ENCODE assay signal across 14 cellular contexts in the genomic region with DNA sequence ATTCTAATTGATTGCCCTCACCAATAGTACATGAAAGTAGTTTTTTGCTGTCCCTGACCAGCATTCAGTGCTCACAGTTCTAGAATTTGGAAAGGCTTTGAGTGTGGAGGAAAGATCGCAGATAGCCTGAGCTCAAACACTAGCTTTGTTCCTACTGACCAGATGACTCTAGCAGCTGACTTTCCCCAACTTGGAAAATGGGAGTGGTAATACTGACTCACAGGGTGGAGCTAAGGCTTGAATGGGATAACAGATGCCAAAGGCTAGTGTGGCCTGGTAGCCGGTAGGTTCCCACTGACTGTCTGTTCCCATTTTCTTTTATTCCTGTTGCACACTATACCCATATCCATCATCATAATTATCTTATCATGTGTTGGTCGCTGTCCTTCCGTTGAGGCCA. TPM values are rescaled to one million over a fixed set of nuclear protein-coding genes. Genes with fewer than 3 reads are reported as not detected.
A peak's percentile ranks its signal among the peaks of the same experiment; 100 is the strongest.
DNase-seq lines count a peak whose midpoint lies in the region; ATAC-seq, FAIRE-seq and TF ChIP-seq lines count a peak whose summit lies in the region.
"Had no signal": no experiment of that assay in that cellular context is flagged by ENCODE, and none has a peak within 500 bp of the region (broad histone marks: within the 10 kb centered on the region; RNA-seq: fewer than 3 reads in every experiment).

No MANE protein-coding gene starts in this region.

- peaks cover 24 to 52% of the 10 kb centered on the region in 2 experiments for H3K79me1 ChIP-seq in IMR-90 (ENCODE audit: low read depth in 1 of 2, low read length in 2 of 2)

- no peaks in the 10 kb centered on the region for H3K9me3 Mint-ChIP-seq in effector memory CD8-positive, alpha-beta T cell
- H3K9me3 Mint-ChIP-seq: activated naive CD4-positive, alpha-beta T cell treated with anti-CD3 and anti-CD28 coated beads, Interleukin-2, amount 50 U/mL, for 72 hours; natural killer cell treated with Interleukin-12 subunit alpha and Interleukin-12 subunit beta and Interleukin-15 and Interleukin-18, amount 100 ng/mL, for 72 hours had no signal

- TF ChIP-seq RAD21 in IMR-90 (IDR thresholded peaks at IDR 0.05; ENCODE audit: low read length): no peak

- TF ChIP-seq POLR2A in IMR-90 (IDR thresholded peaks at IDR 0.05; ENCODE audit: low read depth, low read length): no peak; the same call in 1 of the 2 replicates

- H2BK120ac ChIP-seq in IMR-90 (ENCODE audit: low read depth, low read length): no peak overlapping the region

- no peak overlapping the region for H3K23ac ChIP-seq in IMR-90 (ENCODE audit: low read depth, low read length)

- no peak overlapping the region for H3K4ac ChIP-seq in IMR-90 (ENCODE audit: low read depth, low read length)

- H3K18ac ChIP-seq in IMR-90 (ENCODE audit: low read depth, low read length): no peak overlapping the region

- DNase-seq in IMR-90 (peak; percentile 76), mammary epithelial cell (peak; percentile 83), iPS-NIHi11 (ENCODE audit: low spot score) (peak; percentile 46), smooth muscle cell (lab: John Stamatoyannopoulos, UW; ENCODE audit: unreplicated experiment) (no peak), pancreas (no peak)
- no peak for DNase-seq in effector memory CD8-positive, alpha-beta T cell
- no peak for DNase-seq in activated naive CD4-positive, alpha-beta T cell treated with Interleukin-2 at 50 U/mL for 16 hours
- DNase-seq: DND-41; NCI-H1105; stimulated activated CD4-positive, alpha-beta T cell treated with anti-CD3 and anti-CD28 coated beads, Interleukin-4, amount 100 ng/mL, for 24 hours; tibial artery had no signal

- H3K79me2 ChIP-seq in mammary epithelial cell (ENCODE audit: insufficient read depth, low read length) (peaks cover 44% of the 10 kb centered on the region), smooth muscle cell (ENCODE audit: low read depth) (peaks cover 33% of the 10 kb centered on the region)

- no peak overlapping the region for H2BK15ac ChIP-seq in IMR-90 (ENCODE audit: low read depth, low read length)

- no peak for TF ChIP-seq CTCF in IMR-90 (conservative IDR thresholded peaks at IDR 0.05; ENCODE audit: low read depth, low read length)
- TF ChIP-seq CTCF in mammary epithelial cell (conservative IDR thresholded peaks at IDR 0.05 in 1 of 2, IDR thresholded peaks at IDR 0.05 in 1 of 2; ENCODE audit: extremely low read depth in 1 of 2, insufficient read depth in 1 of 2, low read depth in 1 of 2, low read length in 2 of 2): no peak
- TF ChIP-seq CTCF in smooth muscle cell (IDR thresholded peaks at IDR 0.05; ENCODE audit: borderline replicate concordance, insufficient read depth, poor library complexity, severe bottlenecking): no peak
- TF ChIP-seq CTCF in pancreas (IDR thresholded peaks at IDR 0.05): no peak

- H3K9me3 ChIP-seq in IMR-90 (ENCODE audit: control insufficient read depth, insufficient read depth, low read length) (no peaks in the 10 kb centered on the region), mammary epithelial cell (replicated peaks; ENCODE audit: insufficient read depth, low read length) (no peaks in the 10 kb centered on the region), smooth muscle cell (replicated peaks; ENCODE audit: low read depth) (no peaks in the 10 kb centered on the region), pancreas (no peaks in the 10 kb centered on the region)
- H3K9me3 ChIP-seq: tibial artery had no signal

- H2AK5ac ChIP-seq in IMR-90 (ENCODE audit: low read depth, low read length): no peak overlapping the region

- peaks cover 14% of the 10 kb centered on the region for H3K9me1 ChIP-seq in IMR-90 (ENCODE audit: insufficient read depth, low read length)

- no peaks in the 10 kb centered on the region for H3K27me3 ChIP-seq in IMR-90 (ENCODE audit: control insufficient read depth, insufficient read depth, low read length)
- no peaks in the 10 kb centered on the region for H3K27me3 ChIP-seq in mammary epithelial cell (ENCODE audit: insufficient read depth, low read length)
- no peaks in the 10 kb centered on the region for H3K27me3 ChIP-seq in smooth muscle cell (ENCODE audit: low read depth)
- H3K27me3 ChIP-seq in pancreas: no peaks in the 10 kb centered on the region
- H3K27me3 ChIP-seq: tibial artery had no signal

- H4K5ac ChIP-seq in IMR-90 (ENCODE audit: low read depth, low read length): no peak overlapping the region

- H3K56ac ChIP-seq in IMR-90 (ENCODE audit: extremely low read depth, insufficient read depth, low read length): no peak overlapping the region

- peak overlapping the region; percentile 63 for H2AFZ ChIP-seq in IMR-90 (replicated peaks; ENCODE audit: low read length, poor library complexity)
- H2AFZ ChIP-seq in mammary epithelial cell (ENCODE audit: low read depth, low read length): no peak overlapping the region
- H2AFZ ChIP-seq in smooth muscle cell (ENCODE audit: low read depth): no peak overlapping the region

- no peak overlapping the region for H4K91ac ChIP-seq in IMR-90 (ENCODE audit: insufficient read depth, low read depth, low read length)

- H2AK9ac ChIP-seq in IMR-90 (replicated peaks; ENCODE audit: low read depth, low read length, poor library complexity): no peak overlapping the region

- H3K4me3 ChIP-seq in IMR-90 (ENCODE audit: insufficient read depth, low read depth, low read length) (no peak overlapping the region), mammary epithelial cell (replicated peaks in 1 of 3; ENCODE audit: insufficient read depth in 1 of 3, low read depth in 2 of 3, low read length in 3 of 3) (peak overlapping the region in 1 of 3 experiments; percentile 14), smooth muscle cell (no peak overlapping the region), pancreas (no peak overlapping the region)
- H3K4me3 ChIP-seq: tibial artery had no signal

- H2BK20ac ChIP-seq in IMR-90 (ENCODE audit: low read depth, low read length): no peak overlapping the region; the same call in 1 of the 2 replicates

- peaks cover 2 to 6% of the 10 kb centered on the region in 2 donors for H3K4me1 Mint-ChIP-seq in effector memory CD8-positive, alpha-beta T cell (ENCODE audit: low read depth in 2 of 2)

- H2BK5ac ChIP-seq in IMR-90 (ENCODE audit: low read depth, low read length, poor library complexity, severe bottlenecking): peak overlapping the region; percentile 53

- peaks cover 5% of the 10 kb centered on the region for H3K36me3 ChIP-seq in IMR-90 (ENCODE audit: control insufficient read depth, insufficient read depth, low read length)
- no peaks in the 10 kb centered on the region for H3K36me3 ChIP-seq in mammary epithelial cell (ENCODE audit: insufficient read depth, low read length)
- no peaks in the 10 kb centered on the region for H3K36me3 ChIP-seq in smooth muscle cell (ENCODE audit: low read depth)
- no peaks in the 10 kb centered on the region for H3K36me3 ChIP-seq in pancreas

- CTCF ChIA-PET in IMR-90 (lab: Yijun Ruan, JAX) (no interaction called here), mammary epithelial cell (lab: Charles Lee; ENCODE audit: low non-redundant PET) (interaction anchor here (0.6 to 0.7 kb wide), 2 partner anchors 10 to 180 kb away, joined by 3 to 4 read pairs; partner anchors contain the start of gene ZNF329)

- ATAC-seq in IMR-90 (ENCODE audit: low read depth) (peak; percentile 13), GM18858 (IDR thresholded peaks at IDR 0.05; ENCODE audit: unreplicated experiment) (no peak), pancreas (no peak)
- no peak for ATAC-seq in effector memory CD8-positive, alpha-beta T cell (replicated peaks)
- ATAC-seq: activated naive CD4-positive, alpha-beta T cell treated with anti-CD3 and anti-CD28 coated beads, Interleukin-2, amount 50 U/mL, for 72 hours; natural killer cell treated with Interleukin-12 subunit alpha and Interleukin-12 subunit beta and Interleukin-15 and Interleukin-18, amount 100 ng/mL, for 72 hours had no signal

- no peak for FAIRE-seq in pancreas (lab: Jason Lieb, UNC)

- H3K36me3 Mint-ChIP-seq in effector memory CD8-positive, alpha-beta T cell (ENCODE audit: insufficient read depth): no peaks in the 10 kb centered on the region
- H3K36me3 Mint-ChIP-seq: natural killer cell treated with Interleukin-12 subunit alpha and Interleukin-12 subunit beta and Interleukin-15 and Interleukin-18, amount 100 ng/mL, for 72 hours had no signal

- in situ Hi-C loops in IMR-90 (cut with MboI; ENCODE audit: low sequenced_read_pairs): no loop called here
- in situ Hi-C loops in mammary epithelial cell (cut with MboI; ENCODE audit: low sequenced_read_pairs in 2 of 2): no loop called here

- H3K27me3 Mint-ChIP-seq in effector memory CD8-positive, alpha-beta T cell: no peaks in the 10 kb centered on the region
- H3K27me3 Mint-ChIP-seq: natural killer cell treated with Interleukin-12 subunit alpha and Interleukin-12 subunit beta and Interleukin-15 and Interleukin-18, amount 100 ng/mL, for 72 hours had no signal

- no peak overlapping the region for H3K4me3 Mint-ChIP-seq in effector memory CD8-positive, alpha-beta T cell
- H3K4me3 Mint-ChIP-seq: natural killer cell treated with Interleukin-12 subunit alpha and Interleukin-12 subunit beta and Interleukin-15 and Interleukin-18, amount 100 ng/mL, for 72 hours had no signal

- H4K8ac ChIP-seq in IMR-90 (ENCODE audit: low read depth in 2 of 2, low read length in 2 of 2): no peak overlapping the region

- no peak overlapping the region for H3K4me2 ChIP-seq in IMR-90 (ENCODE audit: low read depth, low read length)
- H3K4me2 ChIP-seq in mammary epithelial cell (ENCODE audit: insufficient read depth, low read depth, low read length): peak overlapping the region; percentile 61
- H3K4me2 ChIP-seq in smooth muscle cell: peak overlapping the region; percentile 46

- H4K20me1 ChIP-seq in IMR-90 (ENCODE audit: insufficient read depth, low read length) (peaks cover 5% of the 10 kb centered on the region; the same call in 1 of the 2 replicates), mammary epithelial cell (ENCODE audit: insufficient read depth, low read length) (no peaks in the 10 kb centered on the region), smooth muscle cell (ENCODE audit: low read depth) (peaks cover 6% of the 10 kb centered on the region)

- POLR2A ChIA-PET in IMR-90 (lab: Charles Lee; ENCODE audit: unreplicated experiment): interaction anchor here (0.9 kb wide), 1 partner anchor 17 kb away, joined by 3 read pairs; no protein-coding TSS in a partner anchor

- H3K9ac ChIP-seq in IMR-90 (ENCODE audit: low read depth, low read length): no peak overlapping the region
- H3K9ac ChIP-seq in mammary epithelial cell (ENCODE audit: insufficient read depth, low read length): no peak overlapping the region
- no peak overlapping the region for H3K9ac ChIP-seq in smooth muscle cell (ENCODE audit: low read depth)

- BruUV-seq in IMR-90 (replicated peaks; lab: Mats Ljungman, UMichigan) (no TSS peak), mammary epithelial cell (replicated peaks; lab: Mats Ljungman, UMichigan) (no TSS peak)

- H3K4me1 ChIP-seq in IMR-90 (ENCODE audit: control insufficient read depth, insufficient read depth, low read length) (peaks cover 2% of the 10 kb centered on the region; the same call in 1 of the 2 replicates), mammary epithelial cell (ENCODE audit: insufficient read depth, low read length) (peaks cover 23% of the 10 kb centered on the region), smooth muscle cell (ENCODE audit: low read depth) (peaks cover 5% of the 10 kb centered on the region), pancreas (peaks cover 0 to 13% (median 7%) of the 10 kb centered on the region in 3 donors)

- H3K27ac Mint-ChIP-seq in effector memory CD8-positive, alpha-beta T cell: no peak overlapping the region
- H3K27ac Mint-ChIP-seq: natural killer cell treated with Interleukin-12 subunit alpha and Interleukin-12 subunit beta and Interleukin-15 and Interleukin-18, amount 100 ng/mL, for 72 hours had no signal

- no peak overlapping the region; the same call in 1 of the 2 replicates for H3K14ac ChIP-seq in IMR-90 (replicated peaks; ENCODE audit: low read depth, low read length)

- intact Hi-C loops in IMR-90 (cut with micrococcal nuclease) (no loop called here), mammary epithelial cell (cut with micrococcal nuclease) (no loop called here), pancreas (cut with DNase I) (no loop called here)

- WGBS in IMR-90 (ENCODE audit: extremely low coverage in 2 of 2, insufficient read length in 1 of 2), 2 experiments: 44% methylated on average over 2 of the region's 4 CpGs; no CpG with 5 or more reads in 1 of the 2 experiments
- 43% methylated on average over 4 of the region's 4 CpGs for WGBS in mammary epithelial cell (ENCODE audit: low coverage, missing lambda C conversion rate)
- WGBS in smooth muscle cell (ENCODE audit: low lambda C conversion rate): 72% methylated on average over 4 of the region's 4 CpGs
- 64 to 71% methylated on average over 4 of the region's 4 CpGs for WGBS in pancreas, 2 donors

- H3K27ac ChIP-seq in IMR-90 (ENCODE audit: insufficient read depth, low read length) (no peak overlapping the region), mammary epithelial cell (ENCODE audit: insufficient read depth, low read depth, low read length) (no peak overlapping the region), smooth muscle cell (ENCODE audit: low read depth) (peak overlapping the region; percentile 62), pancreas (no peak overlapping the region)
- H3K27ac ChIP-seq: tibial artery had no signal

- H3F3A ChIP-seq in smooth muscle cell (ENCODE audit: low read depth): peaks cover 10% of the 10 kb centered on the region

- dilution Hi-C loops in IMR-90 (cut with HindIII; ENCODE audit: low sequenced_read_pairs, unreplicated experiment) (no loop called here), mammary epithelial cell (cut with HindIII; ENCODE audit: low sequenced_read_pairs) (loop anchor here (5.0 kb wide), 2 partner anchors 42 to 97 kb away; no protein-coding TSS in a partner anchor)

RNA-seq across cellular contexts. Expression of gene ZSCAN22, which starts 3.7 kb away (rescaled TPM):
- total RNA-seq in IMR-90 (2012; rRNA removed): 1.9 and 2.5 TPM in 2 replicates
- 1.8 and 2.2 TPM in 2 replicates for polyA plus RNA-seq in IMR-90 (2012; rRNA removed)
- polyA plus RNA-seq in IMR-90 (2012; cell fraction: cytosol; rRNA removed): 1.1 and 1.4 TPM in 2 replicates
- 1.7 and 2.3 TPM in 2 replicates for polyA plus RNA-seq in IMR-90 (2012; cell fraction: nucleus; rRNA removed; ENCODE audit: low replicate concordance)
- total RNA-seq in mammary epithelial cell: 1 to 10 TPM; 3.2 to 3.7 TPM
- polyA plus RNA-seq in mammary epithelial cell: 3.2 TPM
- polyA minus RNA-seq in mammary epithelial cell: 10.2 TPM
- 1.7 and 2.2 TPM in 2 replicates for total RNA-seq in smooth muscle cell
- 2.4 and 2.5 TPM in 2 replicates for polyA plus RNA-seq in smooth muscle cell
- 1 to 10 TPM in 4 of 6 donors, under 1 TPM in 2; 0.97 to 2.5 (median 1.6) TPM for total RNA-seq in pancreas
- polyA plus RNA-seq in pancreas: under 1 TPM; 0.65 to 0.87 TPM

RNA-seq across cellular contexts. Expression of gene A1BG, which starts 22.8 kb away (rescaled TPM):
- 4.5 and 6.4 TPM in 2 replicates for total RNA-seq in IMR-90 (2012; rRNA removed)
- 54.5 and 65.7 TPM in 2 replicates for polyA plus RNA-seq in IMR-90 (2012; rRNA removed)
- polyA plus RNA-seq in IMR-90 (2012; cell fraction: cytosol; rRNA removed): 40.0 and 43.7 TPM in 2 replicates
- polyA plus RNA-seq in IMR-90 (2012; cell fraction: nucleus; rRNA removed; ENCODE audit: low replicate concordance): 10.3 and 18.0 TPM in 2 replicates
- total RNA-seq in mammary epithelial cell: 1 to 10 TPM; 2.0 to 9.6 TPM
- 7.5 TPM for polyA plus RNA-seq in mammary epithelial cell
- not detected for polyA minus RNA-seq in mammary epithelial cell
- total RNA-seq in smooth muscle cell: 77.8 and 92.3 TPM in 2 replicates
- 114 and 133 TPM in 2 replicates for polyA plus RNA-seq in smooth muscle cell
- total RNA-seq in pancreas: 10 to 100 TPM in 1 of 6 donors, 1 to 10 TPM in 5; 3.3 to 10.6 (median 5.9) TPM
- 10 to 100 TPM; 22.3 to 49.0 TPM for polyA plus RNA-seq in pancreas

RNA-seq across cellular contexts. Expression of gene ERVK3-1, which starts 25.3 kb away (rescaled TPM):
- total RNA-seq in IMR-90 (2012; rRNA removed): 30.8 and 33.0 TPM in 2 replicates
- 34.9 and 39.3 TPM in 2 replicates for polyA plus RNA-seq in IMR-90 (2012; rRNA removed)
- 35.9 and 46.5 TPM in 2 replicates for polyA plus RNA-seq in IMR-90 (2012; cell fraction: cytosol; rRNA removed)
- 33.6 and 98.9 TPM in 2 replicates for polyA plus RNA-seq in IMR-90 (2012; cell fraction: nucleus; rRNA removed; ENCODE audit: low replicate concordance)
- total RNA-seq in mammary epithelial cell: 10 to 100 TPM; 29.5 to 37.7 TPM
- polyA plus RNA-seq in mammary epithelial cell: 41.5 TPM
- 20.2 TPM for polyA minus RNA-seq in mammary epithelial cell
- total RNA-seq in smooth muscle cell: 46.4 and 93.9 TPM in 2 replicates
- 46.5 and 57.7 TPM in 2 replicates for polyA plus RNA-seq in smooth muscle cell
- total RNA-seq in pancreas: 10 to 100 TPM in 5 of 6 donors, 1 to 10 TPM in 1; 8.6 to 17.6 (median 14.0) TPM
- 10 to 100 TPM; 21.0 to 41.6 TPM for polyA plus RNA-seq in pancreas

RNA-seq across cellular contexts. Expression of gene ZNF497, which starts 32.1 kb away (rescaled TPM):
- total RNA-seq in IMR-90 (2012; rRNA removed): 0.18 and 0.56 TPM in 2 replicates
- 0.24 and 0.27 TPM in 2 replicates for polyA plus RNA-seq in IMR-90 (2012; rRNA removed)
- polyA plus RNA-seq in IMR-90 (2012; cell fraction: cytosol; rRNA removed): 0.25 TPM in 2 replicates
- polyA plus RNA-seq in IMR-90 (2012; cell fraction: nucleus; rRNA removed; ENCODE audit: low replicate concordance): 1.2 and 4.0 TPM in 2 replicates
- 1 to 10 TPM in 1 of 2 donors, under 1 TPM in 1; 0.83 to 1.1 TPM for total RNA-seq in mammary epithelial cell
- polyA plus RNA-seq in mammary epithelial cell: 0.35 TPM
- not detected for polyA minus RNA-seq in mammary epithelial cell
- total RNA-seq in smooth muscle cell: 0.58 and 1.3 TPM in 2 replicates
- 4.6 and 6.1 TPM in 2 replicates for polyA plus RNA-seq in smooth muscle cell
- total RNA-seq in pancreas: 1 to 10 TPM in 5 of 6 donors, under 1 TPM in 1; 0.95 to 2.0 (median 1.4) TPM
- polyA plus RNA-seq in pancreas: 1 to 10 TPM; 4.7 to 5.3 TPM

RNA-seq across cellular contexts. Expression of gene ZNF837, which starts 50.4 kb away (rescaled TPM):
- total RNA-seq in IMR-90 (2012; rRNA removed) (0.54 and 0.56 TPM in 2 replicates), mammary epithelial cell (1 to 10 TPM; 2.6 to 4.2 TPM), smooth muscle cell (4.4 and 5.9 TPM in 2 replicates), pancreas (1 to 10 TPM; 1.1 to 1.9 (median 1.7) TPM)
- polyA plus RNA-seq in IMR-90 (2012; rRNA removed) (1.2 and 1.9 TPM in 2 replicates), mammary epithelial cell (0.66 TPM), smooth muscle cell (7.8 and 8.4 TPM in 2 replicates), pancreas (1 to 10 TPM; 3.1 to 3.8 TPM)
- 1.7 and 1.9 TPM in 2 replicates for polyA plus RNA-seq in IMR-90 (2012; cell fraction: cytosol; rRNA removed)
- 0.97 and 3.2 TPM in 2 replicates for polyA plus RNA-seq in IMR-90 (2012; cell fraction: nucleus; rRNA removed; ENCODE audit: low replicate concordance)
- polyA minus RNA-seq in mammary epithelial cell: not detected

Comparison
In these comparisons a context has a peak if more than half of its experiments do, and no peak if none do; other contexts are left out.
1. DNase-seq: peak in IMR-90 (single experiment), mammary epithelial cell (single experiment) and iPS-NIHi11 (single experiment); none in smooth muscle cell (single experiment), effector memory CD8-positive, alpha-beta T cell (0 of 3), activated naive CD4-positive, alpha-beta T cell treated with Interleukin-2 at 50 U/mL for 16 hours (single experiment) and pancreas (0 of 6).